8 cellular contexts compared by ENCODE assay signal in genomic region chr5:172293054-172293744, GRCh38. TPM values are rescaled to one million over a fixed set of nuclear protein-coding genes. Genes with fewer than 3 reads are reported as not detected.
DNase-seq lines count a peak whose midpoint lies in the region; ATAC-seq, FAIRE-seq and TF ChIP-seq lines count a peak whose summit lies in the region.

No MANE protein-coding gene starts in this region.

- no peak overlapping the region for H3K4me3 Mint-ChIP-seq in central memory CD8-positive, alpha-beta T cell

- peak; percentile 65 to 78 for DNase-seq in AML-193 (lab: John Stamatoyannopoulos, UW)
- peak; percentile 56 for DNase-seq in NCI-H226
- peak; percentile 36 for DNase-seq in activated CD4-positive, CD25-positive, alpha-beta regulatory T cell treated with anti-CD3 and anti-CD28 coated beads, Interleukin-2, amount 50 U/mL, for 16 hours (ENCODE audit: low read depth, low spot score)
- DNase-seq in central memory CD8-positive, alpha-beta T cell (ENCODE audit: low spot score in 2 of 2): peak; percentile 17 to 36
- DNase-seq in HepG2 (ENCODE audit: low spot score): peak; percentile 80
- peak; percentile 2 for DNase-seq in stimulated activated CD8-positive, alpha-beta memory T cell treated with anti-CD3 and anti-CD28 coated beads, Interleukin-15, amount 100 ng/mL, for 24 hours (ENCODE audit: low read depth)

- peak overlapping the region; percentile 90 for H2AFZ ChIP-seq in HepG2 (ENCODE audit: low read length)

- WGBS in HepG2 (ENCODE audit: low lambda C conversion rate): 6% methylated on average over 3 of the region's 5 CpGs

- no TSS peak for BruUV-seq in HepG2 (replicated peaks; lab: Mats Ljungman, UMichigan)

- TF ChIP-seq EP300 in HepG2 (IDR thresholded peaks at IDR 0.05; ENCODE audit: low read depth in 2 of 2, low read length in 2 of 2): peak in 1 of 2 experiments; percentile 46; a peak in 1 of 4 replicates
- no peak for TF ChIP-seq EP300 in HepG2 (CRISPR knock-in tag; IDR thresholded peaks at IDR 0.05; ENCODE audit: borderline replicate concordance)

- H3K4me2 ChIP-seq in HepG2 (ENCODE audit: low read depth, low read length): peak overlapping the region; percentile 85

- peak; percentile 93 for TF ChIP-seq CTCF in HepG2 (CRISPR knock-in tag; IDR thresholded peaks at IDR 0.05)

- peaks cover 2% of the 10 kb centered on the region for H3K36me3 Mint-ChIP-seq in central memory CD8-positive, alpha-beta T cell (ENCODE audit: insufficient read depth)

- ATAC-seq in GM18873 (IDR thresholded peaks at IDR 0.05; ENCODE audit: low FRiP score, unreplicated experiment): peak; percentile 66
- ATAC-seq in HG03139 (IDR thresholded peaks at IDR 0.05; ENCODE audit: unreplicated experiment): peak; percentile 90
- peak; percentile 95 for ATAC-seq in central memory CD8-positive, alpha-beta T cell (replicated peaks; ENCODE audit: extremely low read depth, poor library complexity, severe bottlenecking)
- peak; percentile 95 for ATAC-seq in HepG2

- no peaks in the 10 kb centered on the region for H3K36me3 ChIP-seq in HepG2 (replicated peaks in 1 of 2; ENCODE audit: control insufficient read depth in 1 of 2, insufficient read depth in 2 of 2, low read length in 2 of 2)

- in situ Hi-C loops in HepG2 (cut with HindIII; ENCODE audit: extremely low pct_ligation_motif_present, low pct_unique_long_range_greater_than_20kb): no loop called here

- no peaks in the 10 kb centered on the region for H3K9me3 Mint-ChIP-seq in central memory CD8-positive, alpha-beta T cell

- peak overlapping the region; percentile 29 for H3K27ac ChIP-seq in HepG2 (ENCODE audit: extremely low read length, insufficient read depth, low read length)

- no peak for TF ChIP-seq POLR2A in HepG2 (IDR thresholded peaks at IDR 0.05; ENCODE audit: insufficient read depth in 1 of 2, low read depth in 2 of 2, low read length in 2 of 2)

- H4K20me1 ChIP-seq in HepG2 (ENCODE audit: insufficient read depth, low read length): no peaks in the 10 kb centered on the region

- H3K4me1 ChIP-seq in HepG2 (ENCODE audit: insufficient read depth, low read length): peaks cover 22% of the 10 kb centered on the region

- peak; percentile 93 for TF ChIP-seq RAD21 in HepG2 (CRISPR knock-in tag; IDR thresholded peaks at IDR 0.05)

- no peaks in the 10 kb centered on the region for H3K27me3 Mint-ChIP-seq in central memory CD8-positive, alpha-beta T cell

- POLR2A ChIA-PET in HepG2 (lab: Yijun Ruan, JAX): interaction anchor here (1.1 to 1.3 kb wide), 2 partner anchors 10 to 105 kb away, joined by 5 to 7 read pairs; partner anchors contain the start of genes STK10 and UBTD2

- intact Hi-C loops in HepG2 (cut with micrococcal nuclease; ENCODE audit: unreplicated experiment): loop anchor here (1.0 to 5.0 kb wide), 3 partner anchors 105 to 186 kb away; partner anchors contain the start of genes SH3PXD2B and STK10

- no peaks in the 10 kb centered on the region for H3K4me1 Mint-ChIP-seq in central memory CD8-positive, alpha-beta T cell

- peak overlapping the region; percentile 50 for H3K9ac ChIP-seq in HepG2 (ENCODE audit: insufficient read depth, low read depth, low read length)

- peak; percentile 94 for FAIRE-seq in HepG2 (lab: Jason Lieb, UNC)

- H3K9me3 ChIP-seq in HepG2 (ENCODE audit: low read length): no peaks in the 10 kb centered on the region

- H3K27me3 ChIP-seq in HepG2 (ENCODE audit: control insufficient read depth in 1 of 2, insufficient read depth in 2 of 2, low read length in 2 of 2): no peaks in the 10 kb centered on the region

- peak overlapping the region; percentile 43 to 62 (median 43); a peak in 5 of 6 replicates for H3K4me3 ChIP-seq in HepG2 (replicated peaks in 1 of 3; ENCODE audit: insufficient read depth in 1 of 3, low read depth in 2 of 3, low read length in 3 of 3)

- H3K79me2 ChIP-seq in HepG2 (ENCODE audit: insufficient read depth, low read length): no peaks in the 10 kb centered on the region

- no peak overlapping the region for H3K27ac Mint-ChIP-seq in central memory CD8-positive, alpha-beta T cell (ENCODE audit: low read depth)

- CTCF ChIA-PET in HepG2 (lab: Yijun Ruan, JAX; ENCODE audit: low intra/inter-chr PET ratio, low total read pairs): interaction anchor here (1.2 to 2.2 kb wide), 3 partner anchors 105 to 253 kb away, joined by 3 to 12 read pairs (median 6); partner anchors contain the start of gene STK10

TF ChIP-seq in HepG2, 621 proteins besides CTCF, POLR2A, EP300 and RAD21 (continues in another document):
- 0 out of 2 replicates have a peak, but pooled peaks have one; percentile 23 for TF ChIP-seq NCOA2 (CRISPR knock-in tag; IDR thresholded peaks at IDR 0.05)
- no peak for TF ChIP-seq PLRG1 (conservative IDR thresholded peaks at IDR 0.05)
- TF ChIP-seq FOXK2 (IDR thresholded peaks at IDR 0.05): no peak
- no peak for TF ChIP-seq ZNF773 (CRISPR knock-in tag; IDR thresholded peaks at IDR 0.05; ENCODE audit: borderline replicate concordance)
- TF ChIP-seq ZNF205 (CRISPR knock-in tag; IDR thresholded peaks at IDR 0.05): 0 out of 2 replicates have a peak, but pooled peaks have one; percentile 14

RNA-seq across cellular contexts. Expression of gene UBTD2, which starts 9.6 kb away (rescaled TPM):
- 24.1 and 32.9 TPM in 2 replicates for total RNA-seq in HepG2 (2016; rRNA removed; fragmentation: Illumina TruSeq; extraction: Trizol)
- total RNA-seq in HepG2 (2016; cell fraction: cytosol; rRNA removed; fragmentation: Illumina TruSeq; extraction: Trizol; ENCODE audit: low read depth): 9.7 and 11.2 TPM in 2 replicates
- total RNA-seq in HepG2 (2016; cell fraction: insoluble cytoplasmic fraction; rRNA removed; fragmentation: Illumina TruSeq; extraction: Trizol): 24.7 and 30.9 TPM in 2 replicates
- 41.5 and 46.2 TPM in 2 replicates for total RNA-seq in HepG2 (2016; cell fraction: membrane; rRNA removed; fragmentation: Illumina TruSeq; extraction: Trizol)
- total RNA-seq in HepG2 (2016; cell fraction: nucleus; rRNA removed; fragmentation: Illumina TruSeq; extraction: Trizol): 14.0 and 15.3 TPM in 2 replicates
- 13.6 and 15.2 TPM in 2 replicates for polyA plus RNA-seq in HepG2 (2011; rRNA removed)
- polyA plus RNA-seq in HepG2 (2011; cell fraction: cytosol; rRNA removed): 8.1 and 12.6 TPM in 2 replicates
- polyA plus RNA-seq in HepG2 (2011; cell fraction: nucleus; rRNA removed): 4.2 and 5.7 TPM in 2 replicates
- polyA plus RNA-seq in HepG2 (2012): 15.3 and 22.4 TPM in 2 replicates
- polyA plus RNA-seq in HepG2 (2016; cell fraction: cytosol; fragmentation: Illumina TruSeq; extraction: Trizol; ENCODE audit: low read depth): 13.7 and 15.1 TPM in 2 replicates
- polyA plus RNA-seq in HepG2 (2016; cell fraction: insoluble cytoplasmic fraction; fragmentation: Illumina TruSeq; extraction: Trizol; ENCODE audit: low read depth): 36.9 and 39.9 TPM in 2 replicates
- 40.2 and 41.2 TPM in 2 replicates for polyA plus RNA-seq in HepG2 (2016; cell fraction: membrane; fragmentation: Illumina TruSeq; extraction: Trizol; ENCODE audit: low read depth)
- 20.7 and 21.5 TPM in 2 replicates for polyA plus RNA-seq in HepG2 (2016; cell fraction: nucleus; fragmentation: Illumina TruSeq; extraction: Trizol; ENCODE audit: insufficient read depth, low read depth)
- polyA minus RNA-seq in HepG2 (2011; rRNA and poly(A)+ RNA removed; ENCODE audit: low replicate concordance): 7.6 and 8.4 TPM in 2 replicates
- polyA minus RNA-seq in HepG2 (2011; cell fraction: cytosol; rRNA and poly(A)+ RNA removed): 14.6 and 18.6 TPM in 2 replicates
- polyA minus RNA-seq in HepG2 (2011; cell fraction: nucleus; rRNA and poly(A)+ RNA removed): 12.5 and 14.8 TPM in 2 replicates

Comparison
In these comparisons a context has a peak if more than half of its experiments do, and no peak if none do; other contexts are left out.
1. Peak in every context shown above with its lines: DNase-seq, ATAC-seq, H3K4me3 ChIP-seq and H3K27ac ChIP-seq.
2. DNase-seq: peak in every context shown above with its lines; median percentile 80 in HepG2; 72 in AML-193; 56 in NCI-H226; 36 in activated CD4-positive, CD25-positive, alpha-beta regulatory T cell treated with anti-CD3 and anti-CD28 coated beads, Interleukin-2, amount 50 U/mL, for 16 hours; 26 in central memory CD8-positive, alpha-beta T cell; 2 in stimulated activated CD8-positive, alpha-beta memory T cell treated with anti-CD3 and anti-CD28 coated beads, Interleukin-15, amount 100 ng/mL, for 24 hours.